In the genomic region with DNA sequence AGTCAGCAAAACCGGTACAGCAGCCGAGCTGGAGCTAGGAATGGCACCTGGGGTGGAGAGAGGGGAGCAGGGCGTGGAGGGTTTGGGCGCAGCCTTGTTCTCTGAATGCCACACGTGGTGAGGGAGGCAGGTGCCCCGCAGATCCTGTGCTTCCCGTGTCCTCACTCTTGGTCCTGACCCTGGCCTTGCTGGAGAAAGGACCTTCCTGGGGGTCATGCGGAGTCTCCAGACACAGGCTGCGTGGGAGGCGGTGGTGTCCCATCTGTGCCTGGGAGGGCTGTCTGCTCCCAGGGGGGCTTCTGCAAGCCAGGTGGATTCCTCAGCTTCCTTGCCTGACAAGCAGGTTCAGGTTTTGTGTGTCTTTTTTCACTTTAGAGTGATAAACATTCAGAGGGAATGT, we compare ENCODE assay signal across 2 cellular contexts.
TF ChIP-seq lines count a peak whose summit lies in the region.

No MANE protein-coding gene starts in this region.

TF ChIP-seq in H1, 55 proteins besides CTCF, POLR2A, EP300 and RAD21:
- TF ChIP-seq, protein P1, sequence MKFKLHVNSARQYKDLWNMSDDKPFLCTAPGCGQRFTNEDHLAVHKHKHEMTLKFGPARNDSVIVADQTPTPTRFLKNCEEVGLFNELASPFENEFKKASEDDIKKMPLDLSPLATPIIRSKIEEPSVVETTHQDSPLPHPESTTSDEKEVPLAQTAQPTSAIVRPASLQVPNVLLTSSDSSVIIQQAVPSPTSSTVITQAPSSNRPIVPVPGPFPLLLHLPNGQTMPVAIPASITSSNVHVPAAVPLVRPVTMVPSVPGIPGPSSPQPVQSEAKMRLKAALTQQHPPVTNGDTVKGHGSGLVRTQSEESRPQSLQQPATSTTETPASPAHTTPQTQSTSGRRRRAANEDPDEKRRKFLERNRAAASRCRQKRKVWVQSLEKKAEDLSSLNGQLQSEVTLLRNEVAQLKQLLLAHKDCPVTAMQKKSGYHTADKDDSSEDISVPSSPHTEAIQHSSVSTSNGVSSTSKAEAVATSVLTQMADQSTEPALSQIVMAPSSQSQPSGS (IDR thresholded peaks at IDR 0.05; ENCODE audit: low read length) = no peak
- TF ChIP-seq, protein P2, sequence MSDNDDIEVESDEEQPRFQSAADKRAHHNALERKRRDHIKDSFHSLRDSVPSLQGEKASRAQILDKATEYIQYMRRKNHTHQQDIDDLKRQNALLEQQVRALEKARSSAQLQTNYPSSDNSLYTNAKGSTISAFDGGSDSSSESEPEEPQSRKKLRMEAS (IDR thresholded peaks at IDR 0.05) = no peak
- TF ChIP-seq NANOG (IDR thresholded peaks at IDR 0.05; ENCODE audit: insufficient read depth, low read depth, low read length, poor library complexity, severe bottlenecking) = no peak
- no peak for TF ChIP-seq NRF1 (IDR thresholded peaks at IDR 0.05; ENCODE audit: low read depth, low read length)
- TF ChIP-seq SUZ12 (IDR thresholded peaks at IDR 0.05; ENCODE audit: low read length) = no peak
- no peak for TF ChIP-seq FOSL1 (IDR thresholded peaks at IDR 0.05; ENCODE audit: insufficient read depth, low read depth, low read length)
- TF ChIP-seq PHF8 (conservative IDR thresholded peaks at IDR 0.05; ENCODE audit: low read depth, low read length) = no peak
- TF ChIP-seq CTBP2 (IDR thresholded peaks at IDR 0.05; ENCODE audit: borderline replicate concordance, insufficient read depth, insufficient read length, low read length) = no peak
- TF ChIP-seq SIN3A (conservative IDR thresholded peaks at IDR 0.05 in 1 of 2, IDR thresholded peaks at IDR 0.05 in 1 of 2; ENCODE audit: low read depth in 1 of 2, low read length in 2 of 2) = no peak
- TF ChIP-seq GTF2F1 (IDR thresholded peaks at IDR 0.05; ENCODE audit: borderline replicate concordance, low read depth, low read length) = no peak
- TF ChIP-seq ATF3 (IDR thresholded peaks at IDR 0.05; ENCODE audit: insufficient read depth, low read depth, low read length) = no peak
- no peak for TF ChIP-seq YY1 (IDR thresholded peaks at IDR 0.05; ENCODE audit: low read depth, low read length)

TF ChIP-seq in HepG2, 621 proteins besides CTCF, POLR2A, EP300 and RAD21:
- no peak for TF ChIP-seq XBP1 (CRISPR knock-in tag; IDR thresholded peaks at IDR 0.05)
- no peak for TF ChIP-seq ATRX (CRISPR knock-in tag; IDR thresholded peaks at IDR 0.05; ENCODE audit: borderline replicate concordance)
- TF ChIP-seq RXRB (CRISPR knock-in tag; IDR thresholded peaks at IDR 0.05; ENCODE audit: borderline replicate concordance) = no peak
- no peak for TF ChIP-seq CBX2 (IDR thresholded peaks at IDR 0.05; ENCODE audit: low read depth, low read length)
- TF ChIP-seq CBX2 (CRISPR knock-in tag; IDR thresholded peaks at IDR 0.05; ENCODE audit: low read depth) = no peak
- TF ChIP-seq ZBTB14 (CRISPR knock-in tag; IDR thresholded peaks at IDR 0.05) = no peak
